ENCODE assay signal across 12 cellular contexts in genomic region chr11:23113887-23114216, GRCh38.
DNase-seq lines count a peak whose midpoint lies in the region; ATAC-seq and TF ChIP-seq lines count a peak whose summit lies in the region.
"Had no signal": no experiment of that assay in that cellular context is flagged by ENCODE, and none has a peak within 500 bp of the region (broad histone marks: within the 10 kb centered on the region; RNA-seq: fewer than 3 reads in every experiment).

No MANE protein-coding gene starts in this region.

- CTCF ChIA-PET in A673 (lab: Charles Lee): no interaction called here
- CTCF ChIA-PET in RWPE1 (lab: Yijun Ruan, JAX): interaction anchor here (0.6 to 1.2 kb wide), 3 partner anchors 238 to 1399 kb away, joined by 3 to 5 read pairs (median 3); no protein-coding TSS in a partner anchor

- H3K4me1 Mint-ChIP-seq in glutamatergic neuron (ENCODE audit: low read depth, unreplicated experiment): no peaks in the 10 kb centered on the region

- H3K4me1 ChIP-seq in A673 (ENCODE audit: insufficient read depth, low read length, poor library complexity, severe bottlenecking): no peaks in the 10 kb centered on the region
- H3K4me1 ChIP-seq in psoas muscle: no peaks in the 10 kb centered on the region

- H3K4me3 ChIP-seq in A673 (ENCODE audit: low read depth, low read length, poor library complexity, severe bottlenecking) (no peak overlapping the region), psoas muscle (no peak overlapping the region)
- H3K4me3 ChIP-seq: SK-N-MC had no signal

- WGBS in psoas muscle, 3 donors: 40 to 54% (median 50%) methylated on average over 1 of the region's 1 CpG

- no peak overlapping the region for H3K4me3 Mint-ChIP-seq in glutamatergic neuron (ENCODE audit: unreplicated experiment)
- H3K4me3 Mint-ChIP-seq: CD4-positive, alpha-beta T cell had no signal

- H3K27me3 Mint-ChIP-seq in glutamatergic neuron (ENCODE audit: unreplicated experiment): peaks cover 3% of the 10 kb centered on the region
- H3K27me3 Mint-ChIP-seq: CD4-positive, alpha-beta T cell had no signal

- peaks cover 11% of the 10 kb centered on the region for H3K36me3 Mint-ChIP-seq in glutamatergic neuron (ENCODE audit: unreplicated experiment)

- peaks cover 2% of the 10 kb centered on the region for H3K9me3 Mint-ChIP-seq in glutamatergic neuron (ENCODE audit: unreplicated experiment)

- in situ Hi-C loops in GM13977 (cut with MboI; ENCODE audit: low pct_unique_long_range_greater_than_20kb, low sequenced_read_pairs, unreplicated experiment): no loop called here

- H3K9me3 ChIP-seq in A673 (ENCODE audit: low read depth, low read length, poor library complexity, severe bottlenecking) (no peaks in the 10 kb centered on the region), psoas muscle (no peaks in the 10 kb centered on the region)

- H3K27me3 ChIP-seq in A673 (replicated peaks; ENCODE audit: insufficient read depth, low read depth, low read length, poor library complexity): no peaks in the 10 kb centered on the region
- no peaks in the 10 kb centered on the region for H3K27me3 ChIP-seq in psoas muscle (ENCODE audit: insufficient read depth in 3 of 3, low read length in 2 of 3)

- H3K36me3 ChIP-seq in A673 (ENCODE audit: insufficient read depth, low read length, poor library complexity, severe bottlenecking) (no peaks in the 10 kb centered on the region), psoas muscle (ENCODE audit: insufficient read depth in 1 of 2, low read depth in 1 of 2) (no peaks in the 10 kb centered on the region)

- DNase-seq in A673 (ENCODE audit: low spot score) (no peak), RWPE1 (ENCODE audit: low spot score) (no peak), glutamatergic neuron (no peak), GM13977 (ENCODE audit: low spot score) (no peak), psoas muscle (no peak), HT-29 (ENCODE audit: low spot score) (no peak)
- DNase-seq: CD4-positive, alpha-beta T cell; DMS 273 treated with DMSO at 0.1 percent for 48 hours had no signal

- BruUV-seq in A673 (replicated peaks; lab: Mats Ljungman, UMichigan): no TSS peak

- intact Hi-C loops in A673 (cut with micrococcal nuclease; ENCODE audit: unreplicated experiment): loop anchor here (5.0 kb wide), 1 partner anchor 1278 kb away; no protein-coding TSS in a partner anchor
- intact Hi-C loops in psoas muscle (cut with DNase I): no loop called here

- TF ChIP-seq CTCF in A673 (conservative IDR thresholded peaks at IDR 0.05; ENCODE audit: low read depth, low read length) (0 out of 2 replicates have a peak, but pooled peaks have one; percentile 0), RWPE1 (conservative IDR thresholded peaks at IDR 0.05; ENCODE audit: low read depth) (peak; percentile 31; the same call in 1 of the 2 replicates), glutamatergic neuron (IDR thresholded peaks at IDR 0.05; ENCODE audit: partially characterized antibody, unreplicated experiment) (peak; percentile 12), GM13977 (IDR thresholded peaks at IDR 0.05; ENCODE audit: extremely low read depth, insufficient read depth, missing control alignments) (no peak), psoas muscle (IDR thresholded peaks at IDR 0.05) (no peak)

- POLR2A ChIA-PET in A673 (lab: Charles Lee; ENCODE audit: low non-redundant PET): no interaction called here
- POLR2A ChIA-PET in RWPE1 (lab: Yijun Ruan, JAX; ENCODE audit: low non-redundant PET): interaction anchor here (0.6 kb wide), 1 partner anchor 234 kb away, joined by 3 read pairs; no protein-coding TSS in a partner anchor

- H3K27ac Mint-ChIP-seq in glutamatergic neuron (ENCODE audit: unreplicated experiment): no peak overlapping the region
- H3K27ac Mint-ChIP-seq: CD4-positive, alpha-beta T cell had no signal

- H3K27ac ChIP-seq in A673 (ENCODE audit: low read depth, low read length, poor library complexity, severe bottlenecking) (no peak overlapping the region), RWPE1 (no peak overlapping the region), psoas muscle (no peak overlapping the region)
- H3K27ac ChIP-seq: HL-60, SK-N-MC had no signal

- ATAC-seq in HG03175 (IDR thresholded peaks at IDR 0.05; ENCODE audit: unreplicated experiment): peak; percentile 6
- ATAC-seq in psoas muscle: no peak
- no peak for ATAC-seq in HG02981 (IDR thresholded peaks at IDR 0.05; ENCODE audit: unreplicated experiment)

Comparison
In these comparisons a context has a peak if more than half of its experiments do, and no peak if none do; other contexts are left out.
1. CTCF ChIP-seq: peak in A673 (single experiment), RWPE1 (single experiment) and glutamatergic neuron (single experiment); none in GM13977 (single experiment) and psoas muscle (single experiment).